ENCODE assay signal across 8 cellular contexts in genomic region chr13:76887070-76887563, GRCh38. TPM values are rescaled to one million over a fixed set of nuclear protein-coding genes. Genes with fewer than 3 reads are reported as not detected.
A peak's percentile ranks its signal among the peaks of the same experiment; 100 is the strongest.
DNase-seq lines count a peak whose midpoint lies in the region; ATAC-seq and TF ChIP-seq lines count a peak whose summit lies in the region.

No MANE protein-coding gene starts in this region.

- H3K9me3 ChIP-seq in gastroesophageal sphincter: no peaks in the 10 kb centered on the region
- no peaks in the 10 kb centered on the region for H3K9me3 ChIP-seq in parathyroid adenoma (ENCODE audit: control insufficient read depth, low read length)

- no peak for TF ChIP-seq EP300 in gastroesophageal sphincter (IDR thresholded peaks at IDR 0.05)

- peak overlapping the region; percentile 86 for H3K4me2 ChIP-seq in parathyroid adenoma (ENCODE audit: low read length)

- H3K4me1 ChIP-seq in gastroesophageal sphincter (peaks cover 0 to 43% (median 0%) of the 10 kb centered on the region in 3 donors), parathyroid adenoma (peaks cover 4% of the 10 kb centered on the region)

- DNase-seq in NCI-H1092 (lab: John Stamatoyannopoulos, UW) (no peak), G401 (ENCODE audit: low spot score) (no peak), GM19240 (ENCODE audit: insufficient read length, low spot score) (no peak)
- DNase-seq in stimulated activated naive CD4-positive, alpha-beta T cell (lab: John Stamatoyannopoulos, UW): no peak

- H3K36me3 ChIP-seq in gastroesophageal sphincter: no peaks in the 10 kb centered on the region
- no peaks in the 10 kb centered on the region for H3K36me3 ChIP-seq in parathyroid adenoma (ENCODE audit: control insufficient read depth, insufficient read depth, low read length)

- no peak for ATAC-seq in gastroesophageal sphincter

- 9 to 11% methylated on average over 18 to 19 of the region's 20 CpGs for WGBS in gastroesophageal sphincter (ENCODE audit: low coverage in 1 of 2), 2 donors

- in situ Hi-C loops in G401 (cut with HindIII; ENCODE audit: low sequenced_read_pairs): no loop called here

- H3K27me3 ChIP-seq in gastroesophageal sphincter (no peaks in the 10 kb centered on the region), parathyroid adenoma (ENCODE audit: control insufficient read depth, insufficient read depth, low read length) (no peaks in the 10 kb centered on the region)

- H3K27ac ChIP-seq in VCaP (peak overlapping the region; percentile 56), gastroesophageal sphincter (peak overlapping the region; percentile 7 to 95 (median 92)), parathyroid adenoma (peak overlapping the region; percentile 82)

- H2AFZ ChIP-seq in parathyroid adenoma: peak overlapping the region; percentile 90

- no peak overlapping the region for H3K9ac ChIP-seq in parathyroid adenoma

- peak overlapping the region; percentile 81; the same call in 1 of the 2 replicates for H3K4me3 ChIP-seq in GM08714 (ENCODE audit: low read length)
- H3K4me3 ChIP-seq in gastroesophageal sphincter: peak overlapping the region; percentile 57 to 95
- H3K4me3 ChIP-seq in parathyroid adenoma (ENCODE audit: low read depth, low read length): peak overlapping the region; percentile 58

- TF ChIP-seq CTCF in VCaP (conservative IDR thresholded peaks at IDR 0.05): no peak
- no peak for TF ChIP-seq CTCF in gastroesophageal sphincter (IDR thresholded peaks at IDR 0.05)
- no peak for TF ChIP-seq CTCF in parathyroid adenoma (IDR thresholded peaks at IDR 0.05)

- TF ChIP-seq POLR2A in gastroesophageal sphincter (IDR thresholded peaks at IDR 0.05): no peak

- H3K79me2 ChIP-seq in parathyroid adenoma: no peaks in the 10 kb centered on the region

RNA-seq across cellular contexts. Expression of gene KCTD12, which starts 0.9 kb away (rescaled TPM):
- 100 to 1,000 TPM in 3 of 4 donors, 10 to 100 TPM in 1; 88.9 to 192 (median 128) TPM for total RNA-seq in gastroesophageal sphincter
- total RNA-seq in G401 (2014; rRNA removed; shearing (Covaris generic)): 0.07 TPM in 1 of 2 replicates, not detected in the other

Comparison
In these comparisons a context has a peak if more than half of its experiments do, and no peak if none do; other contexts are left out.
1. RNA of gene KCTD12, which starts 0.9 kb away (total RNA-seq): 88.9 to 192 TPM in gastroesophageal sphincter; 0.07 TPM in G401; every median in the first group is over 10 times any median in the second.
2. Peak in every context shown above with its lines, with median percentiles within 50 percentile points of each other: H3K4me3 ChIP-seq and H3K27ac ChIP-seq.